Comparison of ENCODE assay signal across 2 cellular contexts in genomic region chr3:151788401-151788800, GRCh38.
TF ChIP-seq lines count a peak whose summit lies in the region.

No MANE protein-coding gene starts in this region.

TF ChIP-seq in HepG2, 621 proteins besides CTCF, POLR2A, EP300 and RAD21:
- TF ChIP-seq MNT (IDR thresholded peaks at IDR 0.05), result 0 out of 2 replicates have a peak, but pooled peaks have one; percentile 30
- no peak for TF ChIP-seq ZNF562 (CRISPR knock-in tag; IDR thresholded peaks at IDR 0.05; ENCODE audit: borderline replicate concordance)
- TF ChIP-seq KDM5B (CRISPR knock-in tag; IDR thresholded peaks at IDR 0.05; ENCODE audit: borderline replicate concordance), result no peak
TF ChIP-seq in HepG2: peak in this region for 1.

TF ChIP-seq in K562, 482 proteins besides CTCF, POLR2A, EP300 and RAD21:
- TF ChIP-seq SREBF2 (CRISPR knock-in tag; IDR thresholded peaks at IDR 0.05), result no peak
- TF ChIP-seq LARP7 (IDR thresholded peaks at IDR 0.05), result no peak
- TF ChIP-seq TSHZ1 (CRISPR knock-in tag; IDR thresholded peaks at IDR 0.05), result no peak
- no peak for TF ChIP-seq TEAD4 (IDR thresholded peaks at IDR 0.05; ENCODE audit: low read length)
- no peak for TF ChIP-seq TEAD4 (CRISPR knock-in tag; IDR thresholded peaks at IDR 0.05; ENCODE audit: borderline replicate concordance)
- TF ChIP-seq TGIF2 (CRISPR knock-in tag; IDR thresholded peaks at IDR 0.05), result no peak
- no peak for TF ChIP-seq YY1 (IDR thresholded peaks at IDR 0.05; ENCODE audit: borderline replicate concordance in 1 of 3, control insufficient read depth in 1 of 3, extremely low read depth in 1 of 3, insufficient read depth in 3 of 3, insufficient read length in 1 of 3, insufficient replicate concordance in 2 of 3, low read depth in 1 of 3, low read length in 2 of 3)
